10 cellular contexts compared by ENCODE assay signal in genomic region chr18:24403076-24403475, GRCh38. TPM values are rescaled to one million over a fixed set of nuclear protein-coding genes. Genes with fewer than 3 reads are reported as not detected.
"Had no signal": no experiment of that assay in that cellular context is flagged by ENCODE, and none has a peak within 500 bp of the region (broad histone marks: within the 10 kb centered on the region; RNA-seq: fewer than 3 reads in every experiment).

No MANE protein-coding gene starts in this region.

- H3K36me3 ChIP-seq: HAP-1 had no signal

- H3K27ac ChIP-seq: GM23248 had no signal

- H3K4me3 ChIP-seq: GM23248, GM23338, HAP-1 had no signal

- ATAC-seq: GM23338, HCT116 had no signal

- H3K9me3 ChIP-seq: HAP-1 had no signal

- DNase-seq: GM23248, GOT3, HCEC 1CT, HFFc6 had no signal

- H3K9ac ChIP-seq: GM23248 had no signal

- H3K4me2 ChIP-seq: GM23338 had no signal

RNA-seq across cellular contexts. Expression of gene HRH4, which starts 57.4 kb away (rescaled TPM):
- total RNA-seq: GM23248, H1, H7, H9, HFFc6 had no signal
- polyA plus RNA-seq: GM23248, GM23338 had no signal
